20 cellular contexts compared by ENCODE assay signal in the genomic region with DNA sequence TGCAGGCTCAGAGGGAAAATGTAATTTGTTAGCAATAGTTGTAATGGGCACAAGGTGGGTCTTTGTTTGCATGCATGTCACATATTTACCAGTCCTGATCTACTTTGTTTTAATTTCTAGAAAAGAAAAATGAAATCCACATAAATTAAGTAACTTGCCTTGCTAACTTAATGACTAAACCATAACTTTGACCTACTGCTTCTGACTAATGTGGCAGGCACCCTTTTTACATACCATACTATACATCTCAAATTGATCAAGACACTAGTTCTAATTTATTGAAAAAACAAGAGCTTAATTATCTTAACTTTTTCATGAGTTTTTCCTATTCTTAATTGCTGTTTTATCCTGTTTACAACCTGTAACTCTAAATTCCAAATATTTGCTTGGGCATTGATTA.
DNase-seq lines count a peak whose midpoint lies in the region; ATAC-seq and TF ChIP-seq lines count a peak whose summit lies in the region.
"Had no signal": no experiment of that assay in that cellular context is flagged by ENCODE, and none has a peak within 500 bp of the region (broad histone marks: within the 10 kb centered on the region; RNA-seq: fewer than 3 reads in every experiment).

No MANE protein-coding gene starts in this region.

- CTCF ChIA-PET in SK-N-SH (lab: Yijun Ruan, JAX), result interaction anchor here (1.3 to 1.6 kb wide), 2 partner anchors 8 to 20 kb away, joined by 3 to 6 read pairs; no protein-coding TSS in a partner anchor

- no peak overlapping the region for H3K27ac Mint-ChIP-seq in HFFc6

- TF ChIP-seq CTCF in HFFc6 (IDR thresholded peaks at IDR 0.05) (no peak), RWPE2 (IDR thresholded peaks at IDR 0.05; ENCODE audit: poor library complexity, severe bottlenecking) (no peak), epithelial cell of esophagus (IDR thresholded peaks at IDR 0.05; ENCODE audit: insufficient read depth, low read depth, low read length, missing control alignments) (no peak), SK-N-SH (IDR thresholded peaks at IDR 0.05) (no peak)

- no peak for TF ChIP-seq EP300 in SK-N-SH (IDR thresholded peaks at IDR 0.05; ENCODE audit: borderline replicate concordance in 1 of 2, low read depth in 1 of 2, low read length in 1 of 2)

- H2AFZ ChIP-seq in SK-N-SH (ENCODE audit: low read depth), result no peak overlapping the region

- no peak overlapping the region for H3K4me2 ChIP-seq in SK-N-SH

- H3K4me3 ChIP-seq in RWPE2 (ENCODE audit: severe bottlenecking), result no peak overlapping the region
- H3K4me3 ChIP-seq in epithelial cell of esophagus (ENCODE audit: low read length), result no peak overlapping the region
- no peak overlapping the region for H3K4me3 ChIP-seq in SK-N-SH (ENCODE audit: low read depth in 2 of 2, low read length in 1 of 2)
- H3K4me3 ChIP-seq: HAP-1 had no signal

- POLR2A ChIA-PET in SK-N-SH (lab: Yijun Ruan, JAX), result no interaction called here

- H3K4me3 Mint-ChIP-seq in HFFc6, result peak overlapping the region; percentile 8; the same call in 1 of the 2 replicates
- H3K4me3 Mint-ChIP-seq: CD4-positive, CD25-positive, alpha-beta regulatory T cell had no signal

- DNase-seq in EH (ENCODE audit: low read depth) (peak; percentile 29), HFFc6 (peak; percentile 8), RWPE2 (ENCODE audit: low spot score) (no peak), epithelial cell of esophagus (ENCODE audit: low read depth) (peak; percentile 37), NCI-H1105 treated with DMSO at 0.1 percent for 48 hours (lab: John Stamatoyannopoulos, UW) (no peak), SK-N-SH (no peak), HUDEP-2 (lab: John Stamatoyannopoulos, UW; ENCODE audit: unreplicated experiment in 76 of 76) (no peak), DMS79 (lab: John Stamatoyannopoulos, UW) (no peak)
- DNase-seq: 8988T; BE2C; CD4-positive, CD25-positive, alpha-beta regulatory T cell; COR-L47; KBM-7; MV-4-11; NCI-H187 treated with DMSO at 0.1 percent for 48 hours; NCI-H2227 treated with DMSO at 0.1 percent for 48 hours; NCI-H510A treated with DMSO at 0.1 percent for 48 hours; Right ventricle myocardium superior had no signal

- no peaks in the 10 kb centered on the region for H3K27me3 Mint-ChIP-seq in HFFc6 (ENCODE audit: insufficient read depth)
- H3K27me3 Mint-ChIP-seq: CD4-positive, CD25-positive, alpha-beta regulatory T cell had no signal

- no peaks in the 10 kb centered on the region for H3K9me2 ChIP-seq in SK-N-SH

- no peak overlapping the region for H3K9ac ChIP-seq in SK-N-SH

- H4K20me1 ChIP-seq in SK-N-SH (ENCODE audit: insufficient read depth), result no peaks in the 10 kb centered on the region

- no peaks in the 10 kb centered on the region for H3F3A ChIP-seq in SK-N-SH (replicated peaks; ENCODE audit: insufficient read depth)

- H3K36me3 ChIP-seq in RWPE2 (ENCODE audit: low read depth), result peaks cover 75% of the 10 kb centered on the region
- H3K36me3 ChIP-seq in SK-N-SH (replicated peaks in 1 of 2; ENCODE audit: control insufficient read depth in 1 of 2, insufficient read depth in 2 of 2, low read length in 1 of 2), result peaks cover 53 to 57% of the 10 kb centered on the region in 2 experiments
- H3K36me3 ChIP-seq: BE2C, HAP-1 had no signal

- H3K9me3 Mint-ChIP-seq in HFFc6, result no peaks in the 10 kb centered on the region
- H3K9me3 Mint-ChIP-seq: CD4-positive, CD25-positive, alpha-beta regulatory T cell had no signal

- no peaks in the 10 kb centered on the region for H3K79me2 ChIP-seq in SK-N-SH (ENCODE audit: insufficient read depth)

- no peaks in the 10 kb centered on the region for H3K4me1 ChIP-seq in RWPE2 (ENCODE audit: insufficient read depth, poor library complexity, severe bottlenecking)
- H3K4me1 ChIP-seq in SK-N-SH (ENCODE audit: control insufficient read depth in 1 of 2, insufficient read depth in 2 of 2, low read depth in 1 of 2, low read length in 1 of 2), result no peaks in the 10 kb centered on the region
- H3K4me1 ChIP-seq: BE2C, HAP-1 had no signal

- 0 out of 2 replicates have a peak, but pooled peaks cover 5% of the 10 kb centered on the region for H3K36me3 Mint-ChIP-seq in HFFc6 (ENCODE audit: low read depth)

- H3K4me1 Mint-ChIP-seq in HFFc6 (ENCODE audit: low read depth), result peaks cover 20% of the 10 kb centered on the region

- no peak overlapping the region for H3K27ac ChIP-seq in RWPE2 (ENCODE audit: poor library complexity, severe bottlenecking)
- H3K27ac ChIP-seq in SK-N-SH (ENCODE audit: low read depth in 2 of 2, low read length in 1 of 2), result no peak overlapping the region

- no peaks in the 10 kb centered on the region for H3K9me3 ChIP-seq in RWPE2 (ENCODE audit: severe bottlenecking)
- H3K9me3 ChIP-seq in SK-N-SH, result no peaks in the 10 kb centered on the region
- H3K9me3 ChIP-seq: BE2C, HAP-1 had no signal

- peak; percentile 31; the same call in 1 of the 3 replicates for ATAC-seq in RWPE2 (ENCODE audit: low read depth)
- ATAC-seq: Panc1 had no signal

- TF ChIP-seq RAD21 in SK-N-SH (IDR thresholded peaks at IDR 0.05; ENCODE audit: low read length), result no peak

- H3K27me3 ChIP-seq in RWPE2 (ENCODE audit: insufficient read depth, poor library complexity, severe bottlenecking) (no peaks in the 10 kb centered on the region), SK-N-SH (ENCODE audit: insufficient read depth) (no peaks in the 10 kb centered on the region)
- H3K27me3 ChIP-seq: BE2C had no signal

TF ChIP-seq in SK-N-SH, 30 proteins besides CTCF, POLR2A, EP300 and RAD21:
- TF ChIP-seq MEF2A (IDR thresholded peaks at IDR 0.05; ENCODE audit: borderline replicate concordance, low read depth) (no peak), SIN3A (IDR thresholded peaks at IDR 0.05; ENCODE audit: borderline replicate concordance, low read depth, low read length) (no peak), NFIC (IDR thresholded peaks at IDR 0.05; ENCODE audit: borderline replicate concordance) (no peak), GATA2 (CRISPR knock-in tag; IDR thresholded peaks at IDR 0.05) (no peak), ELF1 (IDR thresholded peaks at IDR 0.05) (no peak), ZBTB33 (IDR thresholded peaks at IDR 0.05; ENCODE audit: borderline replicate concordance, low read depth) (no peak), JUND (IDR thresholded peaks at IDR 0.05) (no peak)

Comparison
In these comparisons a context has a peak if more than half of its experiments do, and no peak if none do; other contexts are left out.
1. DNase-seq: peak in EH (single experiment), HFFc6 (single experiment) and epithelial cell of esophagus (single experiment); none in RWPE2 (single experiment), NCI-H1105 treated with DMSO at 0.1 percent for 48 hours (single experiment), SK-N-SH (single experiment), HUDEP-2 (0 of 76) and DMS79 (single experiment).